1 cellular context compared by ENCODE assay signal in the genomic region with DNA sequence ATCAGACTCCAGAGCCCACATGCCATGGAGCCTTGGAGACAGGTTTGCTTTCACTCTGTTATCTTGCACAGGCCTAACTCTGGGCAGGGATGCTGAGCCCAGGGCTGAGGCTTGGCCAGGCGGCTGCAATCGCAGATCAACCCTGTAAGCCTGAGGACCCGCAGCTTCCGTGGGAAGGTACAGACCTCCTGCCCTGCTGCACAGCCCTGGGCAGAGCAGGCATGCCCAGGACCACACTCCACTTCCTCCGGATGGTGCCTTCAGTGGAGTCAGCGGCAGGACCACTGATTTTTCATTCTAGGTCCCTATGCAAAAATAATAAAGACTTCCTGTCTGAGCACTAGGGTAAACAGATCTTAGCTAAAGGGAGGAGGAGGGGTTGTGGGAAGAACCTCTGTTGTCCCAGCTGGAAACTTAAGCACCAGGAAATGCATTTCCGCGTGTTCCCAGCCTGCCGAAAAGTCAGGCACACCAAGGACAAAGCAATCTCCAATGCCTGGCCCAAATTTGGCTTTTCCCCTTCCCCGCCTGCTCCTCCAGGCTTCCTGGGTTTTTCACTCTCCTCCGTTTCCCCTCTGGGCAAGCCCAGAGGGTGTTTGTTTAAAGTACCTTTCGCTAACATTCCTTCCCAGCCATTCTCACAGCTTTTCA.
TF ChIP-seq lines count a peak whose summit lies in the region.

No MANE protein-coding gene starts in this region.

TF ChIP-seq in endothelial cell of umbilical vein, 7 proteins besides CTCF, POLR2A, EP300 and RAD21:
- no peak for TF ChIP-seq JUN (IDR thresholded peaks at IDR 0.05; ENCODE audit: borderline replicate concordance, insufficient read depth, insufficient read length, low read depth)
- TF ChIP-seq EZH2 (IDR thresholded peaks at IDR 0.05; ENCODE audit: borderline replicate concordance, low read depth, low read length, severe bottlenecking): no peak
- TF ChIP-seq FOS (IDR thresholded peaks at IDR 0.05; ENCODE audit: borderline replicate concordance, insufficient read depth, low read length): peak; percentile 67
- TF ChIP-seq GATA2 (IDR thresholded peaks at IDR 0.05; ENCODE audit: insufficient read depth, insufficient read length, low read depth, low read length): peak; percentile 71
- TF ChIP-seq POLR2AphosphoS5 (IDR thresholded peaks at IDR 0.05; ENCODE audit: insufficient read depth, low read depth, low read length): peak; percentile 81
- TF ChIP-seq, protein P1, sequence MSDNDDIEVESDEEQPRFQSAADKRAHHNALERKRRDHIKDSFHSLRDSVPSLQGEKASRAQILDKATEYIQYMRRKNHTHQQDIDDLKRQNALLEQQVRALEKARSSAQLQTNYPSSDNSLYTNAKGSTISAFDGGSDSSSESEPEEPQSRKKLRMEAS (IDR thresholded peaks at IDR 0.05; ENCODE audit: insufficient read depth, insufficient read length): no peak
- TF ChIP-seq MYC (IDR thresholded peaks at IDR 0.05; ENCODE audit: low read depth, low read length): peak; percentile 43
